In genomic region chr17:75033346-75034235, GRCh38 we compare ENCODE assay signal across 8 cellular contexts. TPM values are rescaled to one million over a fixed set of nuclear protein-coding genes. Genes with fewer than 3 reads are reported as not detected.
A peak's percentile ranks its signal among the peaks of the same experiment; 100 is the strongest.
DNase-seq lines count a peak whose midpoint lies in the region; FAIRE-seq and TF ChIP-seq lines count a peak whose summit lies in the region.

No MANE protein-coding gene starts in this region.

- no peak overlapping the region for H2AFZ ChIP-seq in H9 (ENCODE audit: low read length)
- H2AFZ ChIP-seq in neural progenitor cell (replicated peaks), result peak overlapping the region; percentile 97

- H3K36me3 Mint-ChIP-seq in H9 (ENCODE audit: insufficient read depth in 1 of 3, low read depth in 3 of 3) (peaks cover 9 to 23% (median 17%) of the 10 kb centered on the region in 3 experiments), neural progenitor cell (peaks cover 5% of the 10 kb centered on the region)
- H3K36me3 Mint-ChIP-seq in activated naive CD4-positive, alpha-beta T cell treated with anti-CD3 and anti-CD28 coated beads for 36 hours (ENCODE audit: low read depth), result peaks cover 7% of the 10 kb centered on the region
- peaks cover 10% of the 10 kb centered on the region for H3K36me3 Mint-ChIP-seq in stimulated activated naive CD8-positive, alpha-beta T cell treated with anti-CD3 and anti-CD28 coated beads, Interleukin-15, Interleukin-2, amounts not matched to agents 100 ng/mL and 50 ng/mL, for 24 hours (ENCODE audit: low read depth)

- H3K4me2 ChIP-seq in H9 (ENCODE audit: insufficient read depth, insufficient read length, low read length) (peak overlapping the region; percentile 53), neural progenitor cell (peak overlapping the region; percentile 77)

- H3K4me1 ChIP-seq in H9 (ENCODE audit: insufficient read depth, low read length) (no peaks in the 10 kb centered on the region; the same call in 1 of the 2 replicates), neural progenitor cell (no peaks in the 10 kb centered on the region)

- no CpG with 5 or more reads among the region's 36 CpGs for WGBS in H9 (ENCODE audit: extremely low coverage, insufficient read length, low lambda C conversion rate)

- no peaks in the 10 kb centered on the region for H3K79me1 ChIP-seq in H9 (ENCODE audit: insufficient read depth, low read depth, low read length, poor library complexity, severe bottlenecking)

- peak overlapping the region; percentile 96 to 98 for H3K4me3 Mint-ChIP-seq in H9
- H3K4me3 Mint-ChIP-seq in activated naive CD4-positive, alpha-beta T cell treated with anti-CD3 and anti-CD28 coated beads for 36 hours, result peak overlapping the region; percentile 95
- peak overlapping the region; percentile 93 for H3K4me3 Mint-ChIP-seq in neural progenitor cell
- H3K4me3 Mint-ChIP-seq in stimulated activated naive CD8-positive, alpha-beta T cell treated with anti-CD3 and anti-CD28 coated beads, Interleukin-15, Interleukin-2, amounts not matched to agents 100 ng/mL and 50 ng/mL, for 24 hours, result peak overlapping the region; percentile 96

- H3K23me2 ChIP-seq in H9 (ENCODE audit: insufficient read length, low read depth, low read length, poor library complexity, severe bottlenecking), result peaks cover 3% of the 10 kb centered on the region

- H4K8ac ChIP-seq in H9 (replicated peaks; ENCODE audit: insufficient read length, low read depth, low read length), result no peak overlapping the region

- H2BK15ac ChIP-seq in H9 (ENCODE audit: low read depth, low read length), result no peak overlapping the region

- H3K4me1 Mint-ChIP-seq in H9 (peaks cover 15 to 24% of the 10 kb centered on the region in 2 experiments), neural progenitor cell (peaks cover 23% of the 10 kb centered on the region)
- H3K4me1 Mint-ChIP-seq in activated naive CD4-positive, alpha-beta T cell treated with anti-CD3 and anti-CD28 coated beads for 36 hours (ENCODE audit: low read depth), result peaks cover 46% of the 10 kb centered on the region
- peaks cover 59% of the 10 kb centered on the region for H3K4me1 Mint-ChIP-seq in stimulated activated naive CD8-positive, alpha-beta T cell treated with anti-CD3 and anti-CD28 coated beads, Interleukin-15, Interleukin-2, amounts not matched to agents 100 ng/mL and 50 ng/mL, for 24 hours (ENCODE audit: low read depth)

- H3K9ac ChIP-seq in H9 (ENCODE audit: extremely low read depth, insufficient read length, low read length) (peak overlapping the region; percentile 45), neural progenitor cell (no peak overlapping the region)

- no peak overlapping the region for H2BK120ac ChIP-seq in H9 (ENCODE audit: low read depth, low read length, poor library complexity, severe bottlenecking)

- H4K5ac ChIP-seq in H9 (ENCODE audit: insufficient read length, low read depth, low read length), result no peak overlapping the region

- H3K9me3 ChIP-seq in H9 (ENCODE audit: control insufficient read depth, low read depth, low read length), result no peaks in the 10 kb centered on the region
- no peaks in the 10 kb centered on the region for H3K9me3 ChIP-seq in neural progenitor cell (ENCODE audit: low read depth)

- peak overlapping the region; percentile 94 for H3K4me3 ChIP-seq in neural progenitor cell

- H3K56ac ChIP-seq in H9 (ENCODE audit: insufficient read length, low read depth, low read length), result no peak overlapping the region

- H3K27me3 ChIP-seq in H9 (ENCODE audit: insufficient read depth, low read length) (no peaks in the 10 kb centered on the region), neural progenitor cell (no peaks in the 10 kb centered on the region)

- CTCF ChIA-PET in activated naive CD4-positive, alpha-beta T cell treated with anti-CD3 and anti-CD28 coated beads for 36 hours (lab: Charles Lee), result interaction anchor here (1.4 to 6.9 kb wide), 3 partner anchors 22 to 80 kb away, joined by 6 to 22 read pairs (median 7); no protein-coding TSS in a partner anchor

- H3K36me3 ChIP-seq in neural progenitor cell, result no peaks in the 10 kb centered on the region

- intact Hi-C loops in activated naive CD4-positive, alpha-beta T cell treated with anti-CD3 and anti-CD28 coated beads for 36 hours (cut with micrococcal nuclease), result loop anchor here (1.0 to 10.0 kb wide), 8 partner anchors 13 to 1231 kb away; partner anchors contain the start of genes ATP5PD, CDR2L, KCTD2 and MRPL58

- DNase-seq in DMS 273 treated with DMSO at 0.1 percent for 48 hours (lab: John Stamatoyannopoulos, UW), result peak; percentile 88
- peak; percentile 98 for DNase-seq in H9
- peak; percentile 85 for DNase-seq in MV-4-11 (lab: John Stamatoyannopoulos, UW)
- peak; percentile 97 for DNase-seq in SK-N-DZ (ENCODE audit: low spot score)
- DNase-seq in activated naive CD4-positive, alpha-beta T cell treated with anti-CD3 and anti-CD28 coated beads for 36 hours, result peak; percentile 98
- DNase-seq in frontal cortex (ENCODE audit: low spot score in 2 of 2), result peak; percentile 66 to 78
- peak; percentile 95 for DNase-seq in neural progenitor cell (ENCODE audit: low spot score)

- TF ChIP-seq CTCF in H9 (conservative IDR thresholded peaks at IDR 0.05), result no peak; the same call in 2 of the 3 replicates
- TF ChIP-seq CTCF in neural progenitor cell (IDR thresholded peaks at IDR 0.05), result no peak

- H3K27ac ChIP-seq in H9 (ENCODE audit: insufficient read length, low read depth, low read length) (no peak overlapping the region), neural progenitor cell (no peak overlapping the region)

- H3K27me3 Mint-ChIP-seq in H9 (ENCODE audit: low read depth), result peaks cover 20% of the 10 kb centered on the region
- peaks cover 3% of the 10 kb centered on the region for H3K27me3 Mint-ChIP-seq in activated naive CD4-positive, alpha-beta T cell treated with anti-CD3 and anti-CD28 coated beads for 36 hours (ENCODE audit: low read depth)
- H3K27me3 Mint-ChIP-seq in neural progenitor cell (ENCODE audit: insufficient read depth, low read depth), result peaks cover 35% of the 10 kb centered on the region
- peaks cover 5% of the 10 kb centered on the region for H3K27me3 Mint-ChIP-seq in stimulated activated naive CD8-positive, alpha-beta T cell treated with anti-CD3 and anti-CD28 coated beads, Interleukin-15, Interleukin-2, amounts not matched to agents 100 ng/mL and 50 ng/mL, for 24 hours

- FAIRE-seq in frontal cortex (lab: Jason Lieb, UNC), result no peak

- H3K27ac Mint-ChIP-seq in H9 (peak overlapping the region; percentile 28 to 99 (median 98); a peak in 6 of 7 replicates), neural progenitor cell (peak overlapping the region; percentile 99)
- peak overlapping the region; percentile 93 for H3K27ac Mint-ChIP-seq in activated naive CD4-positive, alpha-beta T cell treated with anti-CD3 and anti-CD28 coated beads for 36 hours
- H3K27ac Mint-ChIP-seq in stimulated activated naive CD8-positive, alpha-beta T cell treated with anti-CD3 and anti-CD28 coated beads, Interleukin-15, Interleukin-2, amounts not matched to agents 100 ng/mL and 50 ng/mL, for 24 hours, result peak overlapping the region; percentile 97

- H4K20me1 ChIP-seq in H9 (ENCODE audit: control insufficient read depth, insufficient read depth, insufficient read length) (no peaks in the 10 kb centered on the region), neural progenitor cell (ENCODE audit: low read depth) (no peaks in the 10 kb centered on the region)

- no peak overlapping the region for H4K91ac ChIP-seq in H9 (ENCODE audit: insufficient read length, low read depth, low read length)

- H3F3A ChIP-seq in neural progenitor cell (ENCODE audit: low read depth), result peaks cover 36% of the 10 kb centered on the region

- peak overlapping the region; percentile 49 for H3K18ac ChIP-seq in H9 (ENCODE audit: insufficient read length, low read depth, low read length)

- no peak overlapping the region for H3K23ac ChIP-seq in H9 (ENCODE audit: insufficient read length, low read depth, low read length)

- H2BK12ac ChIP-seq in H9 (ENCODE audit: insufficient read length, low read depth, low read length), result no peak overlapping the region

- peak overlapping the region; percentile 53; the same call in 1 of the 2 replicates for H3K14ac ChIP-seq in H9 (ENCODE audit: insufficient read depth, low read length)

- peaks cover 23 to 26% of the 10 kb centered on the region in 2 experiments for H3K9me3 Mint-ChIP-seq in H9
- H3K9me3 Mint-ChIP-seq in activated naive CD4-positive, alpha-beta T cell treated with anti-CD3 and anti-CD28 coated beads for 36 hours, result no peaks in the 10 kb centered on the region
- peaks cover 32% of the 10 kb centered on the region for H3K9me3 Mint-ChIP-seq in neural progenitor cell
- H3K9me3 Mint-ChIP-seq in stimulated activated naive CD8-positive, alpha-beta T cell treated with anti-CD3 and anti-CD28 coated beads, Interleukin-15, Interleukin-2, amounts not matched to agents 100 ng/mL and 50 ng/mL, for 24 hours, result peaks cover 5% of the 10 kb centered on the region

- H3K79me2 ChIP-seq in H9 (ENCODE audit: insufficient read depth, low read length) (no peaks in the 10 kb centered on the region), neural progenitor cell (ENCODE audit: low read depth) (no peaks in the 10 kb centered on the region)

- no peak overlapping the region for H3T11ph ChIP-seq in H9 (ENCODE audit: low read length)

- H2BK5ac ChIP-seq in H9 (ENCODE audit: insufficient read length, low read length), result no peak overlapping the region

- no peak overlapping the region for H2AK5ac ChIP-seq in H9 (ENCODE audit: insufficient read length, low read length)

- H3K4ac ChIP-seq in H9 (ENCODE audit: low read depth, low read length), result no peak overlapping the region

- no peak overlapping the region for H2BK20ac ChIP-seq in H9 (ENCODE audit: low read depth, low read length, poor library complexity, severe bottlenecking)

RNA-seq across cellular contexts. Expression of gene ATP5PD, which starts 13.2 kb away (rescaled TPM):
- total RNA-seq in H9 (2021) (344 TPM in 2 replicates), frontal cortex (106 TPM), neural progenitor cell (ENCODE audit: low replicate concordance) (209 and 268 TPM in 2 replicates)
- 372 and 412 TPM in 2 replicates for polyA plus RNA-seq in SK-N-DZ (2014; cell fraction: cytosol; rRNA removed)
- polyA plus RNA-seq in SK-N-DZ (2014; cell fraction: nucleus; rRNA removed), result 318 and 350 TPM in 2 replicates
- total RNA-seq in activated naive CD4-positive, alpha-beta T cell treated with anti-CD3 and anti-CD28 coated beads for 36 hours, result 100 to 1,000 TPM; 227 to 249 TPM

RNA-seq across cellular contexts. Expression of gene KCTD2, which starts 13.4 kb away (rescaled TPM):
- total RNA-seq in H9 (2021) (40.1 and 41.6 TPM in 2 replicates), frontal cortex (28.9 TPM), neural progenitor cell (ENCODE audit: low replicate concordance) (28.9 and 32.9 TPM in 2 replicates)
- 27.4 and 27.6 TPM in 2 replicates for polyA plus RNA-seq in SK-N-DZ (2014; cell fraction: cytosol; rRNA removed)
- polyA plus RNA-seq in SK-N-DZ (2014; cell fraction: nucleus; rRNA removed), result 21.8 and 22.6 TPM in 2 replicates
- 10 to 100 TPM; 18.7 to 20.8 TPM for total RNA-seq in activated naive CD4-positive, alpha-beta T cell treated with anti-CD3 and anti-CD28 coated beads for 36 hours

RNA-seq across cellular contexts. Expression of gene MRPL58, which starts 21.1 kb away (rescaled TPM):
- total RNA-seq in H9 (2021) (41.0 and 43.2 TPM in 2 replicates), frontal cortex (12.6 TPM), neural progenitor cell (ENCODE audit: low replicate concordance) (50.8 and 52.8 TPM in 2 replicates)
- polyA plus RNA-seq in SK-N-DZ (2014; cell fraction: cytosol; rRNA removed), result 82.0 and 130 TPM in 2 replicates
- polyA plus RNA-seq in SK-N-DZ (2014; cell fraction: nucleus; rRNA removed), result 59.1 and 78.2 TPM in 2 replicates
- 10 to 100 TPM; 60.6 to 64.5 TPM for total RNA-seq in activated naive CD4-positive, alpha-beta T cell treated with anti-CD3 and anti-CD28 coated beads for 36 hours

RNA-seq across cellular contexts. Expression of gene CDR2L, which starts 46.2 kb away (rescaled TPM):
- total RNA-seq in H9 (2021), result 23.3 and 24.0 TPM in 2 replicates
- 13.7 and 18.2 TPM in 2 replicates for polyA plus RNA-seq in SK-N-DZ (2014; cell fraction: cytosol; rRNA removed)
- 20.1 and 30.5 TPM in 2 replicates for polyA plus RNA-seq in SK-N-DZ (2014; cell fraction: nucleus; rRNA removed)
- total RNA-seq in activated naive CD4-positive, alpha-beta T cell treated with anti-CD3 and anti-CD28 coated beads for 36 hours, result under 1 TPM; 0.49 to 0.93 TPM
- 3.3 TPM for total RNA-seq in frontal cortex
- total RNA-seq in neural progenitor cell (ENCODE audit: low replicate concordance), result 4.0 and 15.8 TPM in 2 replicates

RNA-seq across cellular contexts. Expression of gene SLC16A5, which starts 54.2 kb away (rescaled TPM):
- 17.0 and 17.1 TPM in 2 replicates for total RNA-seq in H9 (2021)
- not detected in 2 replicates for polyA plus RNA-seq in SK-N-DZ (2014; cell fraction: cytosol; rRNA removed)
- 0.72 and 3.3 TPM in 2 replicates for polyA plus RNA-seq in SK-N-DZ (2014; cell fraction: nucleus; rRNA removed)
- 1 to 10 TPM; 2.5 to 3.1 TPM for total RNA-seq in activated naive CD4-positive, alpha-beta T cell treated with anti-CD3 and anti-CD28 coated beads for 36 hours
- 1.2 TPM for total RNA-seq in frontal cortex
- 3.4 and 19.9 TPM in 2 replicates for total RNA-seq in neural progenitor cell (ENCODE audit: low replicate concordance)
